In genomic region chr12:108694812-108695278, GRCh38 we compare ENCODE assay signal across 11 cellular contexts. TPM values are rescaled to one million over a fixed set of nuclear protein-coding genes. Genes with fewer than 3 reads are reported as not detected.
DNase-seq lines count a peak whose midpoint lies in the region; ATAC-seq, FAIRE-seq and TF ChIP-seq lines count a peak whose summit lies in the region.
"Had no signal": no experiment of that assay in that cellular context is flagged by ENCODE, and none has a peak within 500 bp of the region (broad histone marks: within the 10 kb centered on the region; RNA-seq: fewer than 3 reads in every experiment).

No MANE protein-coding gene starts in this region.

- H3K4me3 ChIP-seq in AG04450 (ENCODE audit: low read depth, low read length) (no peak overlapping the region), K562 (no peak overlapping the region), muscle layer of colon (ENCODE audit: low read depth in 1 of 2, low read length in 2 of 2) (no peak overlapping the region)

- no peaks in the 10 kb centered on the region for H4K20me1 ChIP-seq in K562 (replicated peaks; ENCODE audit: control insufficient read depth, insufficient read depth, low read length)

- peak; percentile 59; the same call in 1 of the 2 replicates for TF ChIP-seq EP300 in K562 (IDR thresholded peaks at IDR 0.05; ENCODE audit: low read length)

- no peak for TF ChIP-seq RAD21 in K562 (CRISPR knock-in tag; conservative IDR thresholded peaks at IDR 0.05 in 1 of 2, IDR thresholded peaks at IDR 0.05 in 1 of 2)

- peak; percentile 58 for FAIRE-seq in K562 (lab: Jason Lieb, UNC)
- FAIRE-seq: islet of Langerhans had no signal

- H3K9me1 ChIP-seq in K562 (ENCODE audit: control insufficient read depth, insufficient read depth, low read length) = no peaks in the 10 kb centered on the region

- CTCF ChIA-PET in AG04450 (lab: Charles Lee) (interaction anchor here (0.6 to 1.9 kb wide), 7 partner anchors 37 to 139 kb away, joined by 3 to 9 read pairs (median 4); no protein-coding TSS in a partner anchor), K562 (lab: Yijun Ruan, JAX; ENCODE audit: low intra/inter-chr PET ratio) (no interaction called here)

- ATAC-seq in HG02870 (IDR thresholded peaks at IDR 0.05; ENCODE audit: unreplicated experiment) (peak; percentile 31), K562 (no peak), HG02884 (IDR thresholded peaks at IDR 0.05; ENCODE audit: unreplicated experiment) (no peak)
- ATAC-seq: effector memory CD8-positive, alpha-beta T cell had no signal

- POLR2A ChIA-PET in AG04450 (lab: Yijun Ruan, JAX) (interaction anchor here (0.7 kb wide), 1 partner anchor 58 kb away, joined by 4 read pairs; no protein-coding TSS in a partner anchor), K562 (lab: Yijun Ruan, JAX) (interaction anchor here (1.1 to 1.2 kb wide), 3 partner anchors 19 to 134 kb away, joined by 3 to 4 read pairs (median 4); partner anchors contain the start of gene SART3)

- peak overlapping the region; percentile 69 for H3K27ac ChIP-seq in AG04450 (ENCODE audit: low read depth, low read length)
- peak overlapping the region; percentile 36; the same call in 2 of the 3 replicates for H3K27ac ChIP-seq in K562 (ENCODE audit: extremely low read depth, low read depth, low read length)
- peak overlapping the region; percentile 75 for H3K27ac ChIP-seq in muscle layer of colon (ENCODE audit: low read depth, low read length)

- in situ Hi-C loops in K562 (cut with MboI) = no loop called here

- H3K79me2 ChIP-seq in K562 (ENCODE audit: control insufficient read depth, insufficient read depth, low read length) = peaks cover 92% of the 10 kb centered on the region

- intact Hi-C loops in K562 (cut with micrococcal nuclease) = loop anchor here (5.0 kb wide), 1 partner anchor 63 kb away; the partner anchor contains the start of gene SELPLG

- H3K9ac ChIP-seq in K562 (ENCODE audit: insufficient read depth in 1 of 2, low read depth in 2 of 2, low read length in 2 of 2) = peak overlapping the region in 1 of 2 experiments; percentile 2; a peak in 1 of 4 replicates
- H3K9ac ChIP-seq in muscle layer of colon (ENCODE audit: low read length) = no peak overlapping the region

- H3K9me3 ChIP-seq in AG04450 (ENCODE audit: control insufficient read depth, insufficient read depth, low read length) = no peaks in the 10 kb centered on the region
- H3K9me3 ChIP-seq in K562 (replicated peaks; ENCODE audit: control insufficient read depth, insufficient read depth, low read depth, low read length) = no peaks in the 10 kb centered on the region
- no peaks in the 10 kb centered on the region for H3K9me3 ChIP-seq in muscle layer of colon (ENCODE audit: low read length)

- peaks cover 40 to 87% of the 10 kb centered on the region in 2 experiments for H3K4me1 ChIP-seq in K562 (replicated peaks in 1 of 2; ENCODE audit: control insufficient read depth in 2 of 2, insufficient read depth in 2 of 2, low read length in 2 of 2)
- H3K4me1 ChIP-seq in muscle layer of colon (ENCODE audit: insufficient read depth, low read length) = peaks cover 83% of the 10 kb centered on the region

- H3K4me2 ChIP-seq in K562 (ENCODE audit: insufficient read depth, low read length) = peak overlapping the region; percentile 9; the same call in 1 of the 2 replicates

- TF ChIP-seq POLR2A in K562 (conservative IDR thresholded peaks at IDR 0.05) = no peak

- TF ChIP-seq CTCF in AG04450 (IDR thresholded peaks at IDR 0.05; ENCODE audit: low read depth, low read length) (no peak), K562 (IDR thresholded peaks at IDR 0.05 in 2 of 3, conservative IDR thresholded peaks at IDR 0.05 in 1 of 3; ENCODE audit: insufficient read depth in 2 of 3, low read depth in 1 of 3, low read length in 3 of 3) (no peak)

- no peaks in the 10 kb centered on the region for H3K27me3 ChIP-seq in AG04450 (ENCODE audit: control insufficient read depth, insufficient read depth, low read length)
- H3K27me3 ChIP-seq in K562 (ENCODE audit: control insufficient read depth in 2 of 2, insufficient read depth in 2 of 2, low read length in 2 of 2) = no peaks in the 10 kb centered on the region
- no peaks in the 10 kb centered on the region for H3K27me3 ChIP-seq in muscle layer of colon (ENCODE audit: control insufficient read depth in 1 of 2, insufficient read depth in 2 of 2, low read length in 2 of 2)

- DNase-seq in AG04450 (ENCODE audit: low read depth, low spot score) = no peak
- DNase-seq in K562 (ENCODE audit: extremely low read depth in 1 of 4, low spot score in 3 of 4) = peak in 3 of 4 experiments; percentile 63 to 73 (median 64)
- no peak for DNase-seq in activated gamma-delta T cell (lab: John Stamatoyannopoulos, UW)
- DNase-seq in cortex of kidney (lab: John Stamatoyannopoulos, UW) = no peak
- DNase-seq in SKM-1 treated with dmso at 0.1 percent for 144 hours (lab: John Stamatoyannopoulos, UW; ENCODE audit: unreplicated experiment) = no peak
- DNase-seq: COR-L47; effector memory CD8-positive, alpha-beta T cell had no signal

- BruUV-seq in K562 (replicated peaks; lab: Mats Ljungman, UMichigan) = no TSS peak

- H2AFZ ChIP-seq in K562 (ENCODE audit: low read depth, low read length) = no peak overlapping the region

- 6% methylated on average over 2 of the region's 2 CpGs for WGBS in K562 (ENCODE audit: insufficient coverage, low coverage, missing lambda C conversion rate)

- peaks cover 73% of the 10 kb centered on the region for H3K36me3 ChIP-seq in K562 (ENCODE audit: control insufficient read depth, insufficient read depth, low read length)
- peaks cover 16% of the 10 kb centered on the region for H3K36me3 ChIP-seq in muscle layer of colon (ENCODE audit: insufficient read depth, low read length)

TF ChIP-seq in K562, 482 proteins besides CTCF, POLR2A, EP300 and RAD21 (continues in another document):
- TF ChIP-seq FOXP1 (CRISPR knock-in tag; IDR thresholded peaks at IDR 0.05) (no peak), MAFF (IDR thresholded peaks at IDR 0.05; ENCODE audit: low read length) (no peak), MITF (IDR thresholded peaks at IDR 0.05) (peak; percentile 65; the same call in 1 of the 2 replicates), SMAD2 (IDR thresholded peaks at IDR 0.05; ENCODE audit: low read depth, low read length) (no peak), MTA1 (IDR thresholded peaks at IDR 0.05; ENCODE audit: borderline replicate concordance) (no peak), PHTF2 (CRISPR knock-in tag; IDR thresholded peaks at IDR 0.05) (no peak), TEAD2 (tag; IDR thresholded peaks at IDR 0.05) (no peak), ZBED1 (IDR thresholded peaks at IDR 0.05) (no peak), YY1 (IDR thresholded peaks at IDR 0.05; ENCODE audit: borderline replicate concordance in 1 of 3, control insufficient read depth in 1 of 3, extremely low read depth in 1 of 3, insufficient read depth in 3 of 3, insufficient read length in 1 of 3, insufficient replicate concordance in 2 of 3, low read depth in 1 of 3, low read length in 2 of 3) (peak in 1 of 3 experiments; percentile 66), RBM14 (IDR thresholded peaks at IDR 0.05; ENCODE audit: borderline replicate concordance, insufficient read depth, low read depth, low read length) (no peak), CTCFL (IDR thresholded peaks at IDR 0.05; ENCODE audit: borderline replicate concordance, insufficient read depth, low read depth, low read length, poor library complexity, severe bottlenecking) (no peak)

RNA-seq across cellular contexts. Expression of gene CORO1C, which starts 36.5 kb away (rescaled TPM):
- polyA plus RNA-seq in AG04450 (2011; rRNA removed) = 596 and 687 TPM in 2 replicates
- polyA minus RNA-seq in AG04450 (2011; rRNA and poly(A)+ RNA removed) = 1,327 and 1,683 TPM in 2 replicates
- total RNA-seq in K562 (2011; cell fraction: chromatin; rRNA removed; ENCODE audit: low replicate concordance) = 275 and 365 TPM in 2 replicates
- total RNA-seq in K562 (2011; cell fraction: nucleolus; rRNA removed) = 109 and 134 TPM in 2 replicates
- total RNA-seq in K562 (2011; cell fraction: nucleoplasm; rRNA removed) = 215 and 268 TPM in 2 replicates
- total RNA-seq in K562 (2014; rRNA removed) = 118 and 123 TPM in 2 replicates
- 154 and 166 TPM in 2 replicates for total RNA-seq in K562 (2014; rRNA removed; fragmentation: Illumina TruSeq; extraction: Trizol)
- total RNA-seq in K562 (2015; rRNA removed; fragmentation: Illumina TruSeq; extraction: Trizol) = 141 and 147 TPM in 2 replicates
- total RNA-seq in K562 (2021) = 206 TPM in 2 replicates
- 265 and 280 TPM in 2 replicates for polyA plus RNA-seq in K562 (2011; rRNA removed)
- polyA plus RNA-seq in K562 (2011; cell fraction: cytosol; rRNA removed) = 140 and 201 TPM in 2 replicates
- 132 and 151 TPM in 2 replicates for polyA plus RNA-seq in K562 (2011; cell fraction: nucleus; rRNA removed)
- polyA plus RNA-seq in K562 (2012) = 106 and 126 TPM in 2 replicates
- polyA plus RNA-seq in K562 (2014; fragmentation: Illumina TruSeq; extraction: Trizol) = 142 and 159 TPM in 2 replicates
- 10 to 100 TPM; 55.2 to 68.6 TPM for polyA plus RNA-seq in K562 (2014; fragmentation: Nextera tagmentation; extraction: Ambion mirVana)
- polyA plus RNA-seq in K562 (2014; rRNA removed) = 125 and 150 TPM in 2 replicates
- 667 and 775 TPM in 2 replicates for polyA minus RNA-seq in K562 (2011; rRNA and poly(A)+ RNA removed)
- 210 and 245 TPM in 2 replicates for polyA minus RNA-seq in K562 (2011; cell fraction: cytosol; rRNA and poly(A)+ RNA removed)
- polyA minus RNA-seq in K562 (2011; cell fraction: nucleus; rRNA and poly(A)+ RNA removed) = 85.0 and 160 TPM in 2 replicates

Comparison
In these comparisons a context has a peak if more than half of its experiments do, and no peak if none do; other contexts are left out.
1. DNase-seq: peak in K562 (3 of 4); none in AG04450 (single experiment), activated gamma-delta T cell (single experiment), cortex of kidney (single experiment) and SKM-1 treated with dmso at 0.1 percent for 144 hours (single experiment).
2. Peak in every context shown above with its lines, with median percentiles within 50 percentile points of each other: H3K27ac ChIP-seq.